19 cellular contexts compared by ENCODE assay signal in the genomic region with DNA sequence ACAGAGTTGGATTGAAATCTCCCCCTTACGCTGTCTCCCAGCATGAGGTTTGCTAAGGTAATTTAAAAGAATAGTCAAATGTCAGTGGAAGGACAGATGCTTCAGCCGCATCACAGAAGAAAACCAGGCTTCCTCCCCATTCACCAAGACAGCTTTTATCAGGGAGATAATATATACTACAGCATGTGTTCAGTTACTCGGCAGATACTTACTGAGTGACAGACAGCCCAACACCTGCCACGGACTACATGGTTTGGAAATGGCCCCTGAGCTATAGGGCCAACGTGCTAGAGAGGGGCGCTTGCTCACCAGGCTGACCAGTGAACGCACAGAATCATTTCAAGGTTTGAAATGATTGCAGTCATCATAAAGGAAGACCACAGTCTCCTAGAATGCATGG.
A peak's percentile ranks its signal among the peaks of the same experiment; 100 is the strongest.
DNase-seq lines count a peak whose midpoint lies in the region; ATAC-seq and TF ChIP-seq lines count a peak whose summit lies in the region.
"Had no signal": no experiment of that assay in that cellular context is flagged by ENCODE, and none has a peak within 500 bp of the region (broad histone marks: within the 10 kb centered on the region; RNA-seq: fewer than 3 reads in every experiment).

No MANE protein-coding gene starts in this region.

- H3K27me3 Mint-ChIP-seq in glutamatergic neuron (ENCODE audit: unreplicated experiment) = peaks cover 3% of the 10 kb centered on the region
- H3K27me3 Mint-ChIP-seq in neural progenitor cell (ENCODE audit: insufficient read depth, low read depth) = no peaks in the 10 kb centered on the region
- H3K27me3 Mint-ChIP-seq: B cell; CD8-positive, alpha-beta memory T cell had no signal

- H3K36me3 ChIP-seq in BE2C = no peaks in the 10 kb centered on the region
- H3K36me3 ChIP-seq in neural progenitor cell = no peaks in the 10 kb centered on the region
- no peaks in the 10 kb centered on the region for H3K36me3 ChIP-seq in osteoblast (ENCODE audit: insufficient read depth, low read length)
- H3K36me3 ChIP-seq: BLaER1 treated with 17β-estradiol and CSF1 and Interleukin-3, amounts not matched to agents 10 nM and 100 nM; HAP-1 had no signal

- no peaks in the 10 kb centered on the region for H3K36me3 Mint-ChIP-seq in glutamatergic neuron (ENCODE audit: unreplicated experiment)
- H3K36me3 Mint-ChIP-seq in neural progenitor cell = no peaks in the 10 kb centered on the region
- H3K36me3 Mint-ChIP-seq: CD14-positive monocyte; CD8-positive, alpha-beta memory T cell had no signal

- TF ChIP-seq CTCF in BE2C (IDR thresholded peaks at IDR 0.05; ENCODE audit: low read depth, low read length) (no peak), glutamatergic neuron (IDR thresholded peaks at IDR 0.05; ENCODE audit: partially characterized antibody, unreplicated experiment) (no peak), neural progenitor cell (IDR thresholded peaks at IDR 0.05) (no peak), osteoblast (IDR thresholded peaks at IDR 0.05; ENCODE audit: extremely low read depth, low read depth, low read length) (no peak)

- H3K4me3 Mint-ChIP-seq in glutamatergic neuron (ENCODE audit: unreplicated experiment) (no peak overlapping the region), neural progenitor cell (no peak overlapping the region)
- H3K4me3 Mint-ChIP-seq: B cell; CD14-positive monocyte; CD4-positive, alpha-beta T cell; CD8-positive, alpha-beta memory T cell; GM23338; HFFc6 had no signal

- no peaks in the 10 kb centered on the region for H3K9me3 ChIP-seq in BE2C
- H3K9me3 ChIP-seq in neural progenitor cell (ENCODE audit: low read depth) = no peaks in the 10 kb centered on the region
- no peaks in the 10 kb centered on the region for H3K9me3 ChIP-seq in osteoblast (ENCODE audit: low read depth, low read length)
- H3K9me3 ChIP-seq: BLaER1 treated with 17β-estradiol and CSF1 and Interleukin-3, amounts not matched to agents 10 nM and 100 nM; HAP-1 had no signal

- H3K4me3 ChIP-seq in BE2C (ENCODE audit: low read depth, low read length) (no peak overlapping the region), neural progenitor cell (no peak overlapping the region), osteoblast (ENCODE audit: insufficient read depth, low read length) (no peak overlapping the region)
- H3K4me3 ChIP-seq: BLaER1 treated with 17β-estradiol and CSF1 and Interleukin-3, amounts not matched to agents 10 nM and 100 nM; GM12878; GM23338; HAP-1 had no signal

- H3K4me2 ChIP-seq in neural progenitor cell = no peak overlapping the region
- no peak overlapping the region for H3K4me2 ChIP-seq in osteoblast (ENCODE audit: insufficient read depth, low read length)
- H3K4me2 ChIP-seq: BLaER1 treated with 17β-estradiol and CSF1 and Interleukin-3, amounts not matched to agents 10 nM and 100 nM; GM23338 had no signal

- DNase-seq in BE2C = peak; percentile 58
- DNase-seq in SK-N-DZ (ENCODE audit: low spot score) = peak; percentile 80
- no peak for DNase-seq in glutamatergic neuron
- no peak for DNase-seq in neural progenitor cell (ENCODE audit: low spot score)
- no peak for DNase-seq in osteoblast (ENCODE audit: insufficient read length, low spot score, missing footprints)
- DNase-seq: CD4-positive, alpha-beta T cell; CD8-positive, alpha-beta memory T cell; DMS 273 treated with DMSO at 0.1 percent for 48 hours; DMS79; EL; GDM1; HFFc6 had no signal

- peaks cover 12% of the 10 kb centered on the region for H3K4me1 Mint-ChIP-seq in glutamatergic neuron (ENCODE audit: low read depth, unreplicated experiment)
- peaks cover 30% of the 10 kb centered on the region for H3K4me1 Mint-ChIP-seq in neural progenitor cell
- H3K4me1 Mint-ChIP-seq: B cell; CD14-positive monocyte; CD8-positive, alpha-beta memory T cell had no signal

- H3K79me2 ChIP-seq in neural progenitor cell (ENCODE audit: low read depth) (no peaks in the 10 kb centered on the region), osteoblast (ENCODE audit: insufficient read depth, low read length) (no peaks in the 10 kb centered on the region)

- no peak for ATAC-seq in GM21723 (IDR thresholded peaks at IDR 0.05; ENCODE audit: unreplicated experiment)
- ATAC-seq: GM12878 had no signal

- H3K9me3 Mint-ChIP-seq in glutamatergic neuron (ENCODE audit: unreplicated experiment) (peaks cover 7% of the 10 kb centered on the region), neural progenitor cell (no peaks in the 10 kb centered on the region)
- H3K9me3 Mint-ChIP-seq: CD4-positive, alpha-beta T cell; GM23338; HFFc6 had no signal

- H3K4me1 ChIP-seq in BE2C (peaks cover 36% of the 10 kb centered on the region), neural progenitor cell (peaks cover 15% of the 10 kb centered on the region), osteoblast (ENCODE audit: insufficient read depth, low read length) (no peaks in the 10 kb centered on the region)
- H3K4me1 ChIP-seq: BLaER1 treated with 17β-estradiol and CSF1 and Interleukin-3, amounts not matched to agents 10 nM and 100 nM; HAP-1 had no signal

- H2AFZ ChIP-seq in neural progenitor cell (replicated peaks) (no peak overlapping the region), osteoblast (ENCODE audit: low read length) (no peak overlapping the region)
- H2AFZ ChIP-seq: GM23338 had no signal

- H3K27ac Mint-ChIP-seq in glutamatergic neuron (ENCODE audit: unreplicated experiment) = peak overlapping the region; percentile 93
- H3K27ac Mint-ChIP-seq in neural progenitor cell = peak overlapping the region; percentile 28
- H3K27ac Mint-ChIP-seq: B cell; CD14-positive monocyte; CD4-positive, alpha-beta T cell; CD8-positive, alpha-beta memory T cell; GM23338; HFFc6 had no signal

- no peaks in the 10 kb centered on the region for H3F3A ChIP-seq in neural progenitor cell (ENCODE audit: low read depth)

- H3K27me3 ChIP-seq in BE2C = no peaks in the 10 kb centered on the region
- H3K27me3 ChIP-seq in neural progenitor cell = no peaks in the 10 kb centered on the region
- H3K27me3 ChIP-seq in osteoblast (ENCODE audit: insufficient read depth, low read length) = no peaks in the 10 kb centered on the region
- H3K27me3 ChIP-seq: BLaER1 treated with 17β-estradiol and CSF1 and Interleukin-3, amounts not matched to agents 10 nM and 100 nM had no signal

- H3K27ac ChIP-seq in neural progenitor cell (no peak overlapping the region), osteoblast (ENCODE audit: low read depth, low read length) (no peak overlapping the region)
- H3K27ac ChIP-seq: BLaER1 treated with 17β-estradiol and CSF1 and Interleukin-3, amounts not matched to agents 10 nM and 100 nM had no signal

- H4K20me1 ChIP-seq in neural progenitor cell (ENCODE audit: low read depth) (no peaks in the 10 kb centered on the region), osteoblast (ENCODE audit: insufficient read depth, low read length) (no peaks in the 10 kb centered on the region)
- H4K20me1 ChIP-seq: BLaER1 treated with 17β-estradiol and CSF1 and Interleukin-3, amounts not matched to agents 10 nM and 100 nM had no signal

- H3K9ac ChIP-seq in neural progenitor cell = no peak overlapping the region
- H3K9ac ChIP-seq: BLaER1 treated with 17β-estradiol and CSF1 and Interleukin-3, amounts not matched to agents 10 nM and 100 nM had no signal

Comparison
In these comparisons a context has a peak if more than half of its experiments do, and no peak if none do; other contexts are left out.
1. DNase-seq: peak in BE2C (single experiment) and SK-N-DZ (single experiment); none in glutamatergic neuron (single experiment), neural progenitor cell (single experiment) and osteoblast (single experiment).